13 cellular contexts compared by ENCODE assay signal in genomic region chr9:35835216-35835604, GRCh38. TPM values are rescaled to one million over a fixed set of nuclear protein-coding genes. Genes with fewer than 3 reads are reported as not detected.
DNase-seq lines count a peak whose midpoint lies in the region; ATAC-seq and TF ChIP-seq lines count a peak whose summit lies in the region.
"Had no signal": no experiment of that assay in that cellular context is flagged by ENCODE, and none has a peak within 500 bp of the region (broad histone marks: within the 10 kb centered on the region; RNA-seq: fewer than 3 reads in every experiment).

No MANE protein-coding gene starts in this region.

- H3K4me3 ChIP-seq in Panc1 (ENCODE audit: low read depth in 2 of 2, low read length in 2 of 2) = no peak overlapping the region
- H3K4me3 ChIP-seq in fibroblast of villous mesenchyme (ENCODE audit: low read depth, low read length) = no peak overlapping the region
- H3K4me3 ChIP-seq in upper lobe of right lung = no peak overlapping the region

- H3K36me3 ChIP-seq in Panc1 (ENCODE audit: control insufficient read depth, insufficient read depth, low read length) (no peaks in the 10 kb centered on the region), upper lobe of right lung (no peaks in the 10 kb centered on the region)

- DNase-seq in cardiac septum (ENCODE audit: low spot score) = peak; percentile 69
- DNase-seq in left cardiac atrium = no peak
- no peak for DNase-seq in Panc1 (ENCODE audit: low read depth, low spot score)
- no peak for DNase-seq in fibroblast of villous mesenchyme (ENCODE audit: low read depth)
- no peak for DNase-seq in upper lobe of right lung
- DNase-seq in middle frontal gyrus (ENCODE audit: extremely low spot score, low spot score) = no peak
- no peak for DNase-seq in endothelial cell (ENCODE audit: low spot score)
- DNase-seq: Calu3, left ventricle myocardium superior had no signal

- no peak overlapping the region for H3K27ac Mint-ChIP-seq in endothelial cell (ENCODE audit: unreplicated experiment)

- POLR2A ChIA-PET in Panc1 (lab: Charles Lee) = no interaction called here

- H3K4me1 ChIP-seq in Panc1 (ENCODE audit: control insufficient read depth, insufficient read depth, low read length) (no peaks in the 10 kb centered on the region), upper lobe of right lung (peaks cover 20% of the 10 kb centered on the region)

- no peaks in the 10 kb centered on the region for H3K27me3 ChIP-seq in Panc1 (ENCODE audit: control insufficient read depth, insufficient read depth, low read length)
- no peaks in the 10 kb centered on the region for H3K27me3 ChIP-seq in upper lobe of right lung

- H3K4me1 Mint-ChIP-seq in endothelial cell (ENCODE audit: unreplicated experiment) = peaks cover 32% of the 10 kb centered on the region

- H3K9me3 Mint-ChIP-seq in endothelial cell (ENCODE audit: unreplicated experiment) = no peaks in the 10 kb centered on the region

- TF ChIP-seq CTCF in Panc1 (IDR thresholded peaks at IDR 0.05) = peak; percentile 56; the same call in 1 of the 2 replicates
- peak; percentile 24 for TF ChIP-seq CTCF in fibroblast of villous mesenchyme (IDR thresholded peaks at IDR 0.05; ENCODE audit: insufficient read depth, low read depth, low read length)
- peak; percentile 25 for TF ChIP-seq CTCF in upper lobe of right lung (IDR thresholded peaks at IDR 0.05)
- no peak for TF ChIP-seq CTCF in endothelial cell (IDR thresholded peaks at IDR 0.05; ENCODE audit: unreplicated experiment)

- peaks cover 22% of the 10 kb centered on the region for H3K27me3 Mint-ChIP-seq in endothelial cell (ENCODE audit: unreplicated experiment)

- in situ Hi-C loops in Panc1 (cut with HindIII; ENCODE audit: low pct_unique_long_range_greater_than_20kb, low sequenced_read_pairs) = no loop called here

- H3K27ac ChIP-seq in Panc1 (ENCODE audit: low read length) (no peak overlapping the region), upper lobe of right lung (no peak overlapping the region)
- H3K27ac ChIP-seq: HL-60 had no signal

- H3K9me3 ChIP-seq in Panc1 (ENCODE audit: control insufficient read depth, insufficient read depth, low read depth, low read length) (no peaks in the 10 kb centered on the region), upper lobe of right lung (no peaks in the 10 kb centered on the region)

- no TSS peak for BruUV-seq in Panc1 (replicated peaks; lab: Mats Ljungman, UMichigan)

- ATAC-seq in left cardiac atrium (no peak), Panc1 (no peak), upper lobe of right lung (peak; percentile 25), GM21360 (IDR thresholded peaks at IDR 0.05; ENCODE audit: unreplicated experiment) (no peak)
- ATAC-seq: left ventricle myocardium superior had no signal

- CTCF ChIA-PET in Panc1 (lab: Charles Lee) = interaction anchor here (0.6 to 0.9 kb wide), 3 partner anchors 31 to 696 kb away, joined by 3 to 4 read pairs (median 3); no protein-coding TSS in a partner anchor

- peaks cover 8% of the 10 kb centered on the region for H3K36me3 Mint-ChIP-seq in endothelial cell (ENCODE audit: low read depth, unreplicated experiment)

- H3K4me3 Mint-ChIP-seq in endothelial cell (ENCODE audit: unreplicated experiment) = no peak overlapping the region
- H3K4me3 Mint-ChIP-seq: dendritic cell treated with granulocyte-macrophage colony-stimulating factor and Interleukin-4, amounts not matched to agents 40 ng/mL and 50 ng/mL, for 4 days had no signal

- intact Hi-C loops in cardiac septum (cut with DNase I) = loop anchor here (5.0 kb wide), 1 partner anchor 37 kb away; the partner anchor contains the start of gene OR13J1
- intact Hi-C loops in left cardiac atrium (cut with DNase I) = no loop called here
- intact Hi-C loops in Panc1 (cut with micrococcal nuclease; ENCODE audit: unreplicated experiment) = no loop called here
- intact Hi-C loops in upper lobe of right lung (cut with DNase I) = no loop called here

RNA-seq across cellular contexts. Expression of gene TMEM8B, which starts 6.2 kb away (rescaled TPM):
- total RNA-seq in cardiac septum (22.0 TPM), left cardiac atrium (10 to 100 TPM; 14.7 to 15.6 TPM), Panc1 (2021; ENCODE audit: unreplicated experiment) (7.9 TPM), fibroblast of villous mesenchyme (0.86 and 1.9 TPM in 2 replicates), upper lobe of right lung (13.7 TPM), endothelial cell (ENCODE audit: unreplicated experiment) (9.0 TPM)
- polyA plus RNA-seq in Panc1 (2012; ENCODE audit: insufficient read length) = 13.5 TPM

RNA-seq across cellular contexts. Expression of gene FAM221B, which starts 6.7 kb away (rescaled TPM):
- not detected for total RNA-seq in cardiac septum
- total RNA-seq in left cardiac atrium = not detected
- not detected for total RNA-seq in Panc1 (2021; ENCODE audit: unreplicated experiment)
- not detected for polyA plus RNA-seq in Panc1 (2012; ENCODE audit: insufficient read length)
- not detected in 2 replicates for total RNA-seq in fibroblast of villous mesenchyme
- total RNA-seq in upper lobe of right lung = not detected
- not detected for total RNA-seq in endothelial cell (ENCODE audit: unreplicated experiment)
- total RNA-seq: Calu3, left ventricle myocardium superior had no signal
- polyA plus RNA-seq: urinary bladder had no signal

RNA-seq across cellular contexts. Expression of gene HINT2, which starts 20.4 kb away (rescaled TPM):
- total RNA-seq in cardiac septum (57.6 TPM), left cardiac atrium (10 to 100 TPM; 53.4 to 54.3 TPM), Panc1 (2021; ENCODE audit: unreplicated experiment) (75.6 TPM), fibroblast of villous mesenchyme (13.8 and 27.4 TPM in 2 replicates), upper lobe of right lung (37.1 TPM), endothelial cell (ENCODE audit: unreplicated experiment) (43.3 TPM)
- polyA plus RNA-seq in Panc1 (2012; ENCODE audit: insufficient read length) = 103 TPM

RNA-seq across cellular contexts. Expression of gene SPAG8, which starts 23.1 kb away (rescaled TPM):
- 3.5 TPM for total RNA-seq in cardiac septum
- total RNA-seq in left cardiac atrium = 1 to 10 TPM; 1.3 to 1.9 TPM
- 0.90 TPM for total RNA-seq in Panc1 (2021; ENCODE audit: unreplicated experiment)
- 0.62 TPM for polyA plus RNA-seq in Panc1 (2012; ENCODE audit: insufficient read length)
- 0.32 and 0.86 TPM in 2 replicates for total RNA-seq in fibroblast of villous mesenchyme
- total RNA-seq in upper lobe of right lung = 2.8 TPM
- 0.59 TPM for total RNA-seq in endothelial cell (ENCODE audit: unreplicated experiment)

RNA-seq across cellular contexts. Expression of gene OR13J1, which starts 35.0 kb away (rescaled TPM):
- total RNA-seq in cardiac septum (not detected), left cardiac atrium (not detected), Panc1 (2021; ENCODE audit: unreplicated experiment) (not detected), fibroblast of villous mesenchyme (not detected in 2 replicates), upper lobe of right lung (not detected), endothelial cell (ENCODE audit: unreplicated experiment) (not detected)
- polyA plus RNA-seq in Panc1 (2012; ENCODE audit: insufficient read length) = not detected
- total RNA-seq: Calu3, left ventricle myocardium superior, urinary bladder had no signal
- polyA plus RNA-seq: urinary bladder had no signal
